Comparison of ENCODE assay signal across 8 cellular contexts in the genomic region with DNA sequence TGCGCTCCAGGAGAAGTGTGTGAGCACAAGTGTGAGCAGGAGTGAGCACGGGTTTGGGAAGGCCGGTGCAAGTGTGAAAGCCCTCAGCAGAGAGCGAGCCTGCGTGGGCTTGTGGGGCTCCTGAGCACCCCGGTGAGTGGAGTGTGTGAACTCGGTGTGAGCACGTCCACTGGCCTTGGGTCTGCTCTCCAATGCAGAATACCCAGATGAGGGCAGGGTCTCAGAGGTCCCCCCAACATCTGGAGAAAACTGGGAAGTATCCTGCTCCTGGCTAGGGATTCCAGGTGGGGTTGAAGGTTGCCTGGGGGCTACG. TPM values are rescaled to one million over a fixed set of nuclear protein-coding genes. Genes with fewer than 3 reads are reported as not detected.
DNase-seq lines count a peak whose midpoint lies in the region; ATAC-seq and TF ChIP-seq lines count a peak whose summit lies in the region.

No MANE protein-coding gene starts in this region.

- TF ChIP-seq CTCF in HFF-Myc (IDR thresholded peaks at IDR 0.05; ENCODE audit: low read depth, low read length, missing control alignments), result no peak

- peak overlapping the region; percentile 79 for H3K4me3 ChIP-seq in HFF-Myc (replicated peaks; ENCODE audit: low read depth, low read length)
- H3K4me3 ChIP-seq in iPS-18a (ENCODE audit: low read length), result peak overlapping the region; percentile 80

- no peaks in the 10 kb centered on the region for H3K9me3 Mint-ChIP-seq in activated naive CD4-positive, alpha-beta T cell treated with anti-CD3 and anti-CD28 coated beads, Interleukin-2, amount 50 U/mL, for 72 hours
- H3K9me3 Mint-ChIP-seq in stimulated activated effector memory CD8-positive, alpha-beta T cell treated with anti-CD3 and anti-CD28 coated beads, Interleukin-12 subunit alpha, Interleukin-12 subunit beta, amount 100 ng/mL, for 72 hours, result no peaks in the 10 kb centered on the region

- H3K36me3 Mint-ChIP-seq in activated naive CD4-positive, alpha-beta T cell treated with anti-CD3 and anti-CD28 coated beads, Interleukin-2, amount 50 U/mL, for 72 hours, result peaks cover 9% of the 10 kb centered on the region in 2 donors
- H3K36me3 Mint-ChIP-seq in stimulated activated effector memory CD8-positive, alpha-beta T cell treated with anti-CD3 and anti-CD28 coated beads, Interleukin-12 subunit alpha, Interleukin-12 subunit beta, amount 100 ng/mL, for 72 hours, result peaks cover 59% of the 10 kb centered on the region

- peak overlapping the region; percentile 82 for H3K9ac ChIP-seq in iPS-18a (ENCODE audit: low read length)

- peaks cover 5% of the 10 kb centered on the region for H3K27me3 ChIP-seq in iPS-18a (ENCODE audit: control insufficient read depth, insufficient read depth, low read length)

- ATAC-seq in activated naive CD4-positive, alpha-beta T cell treated with anti-CD3 and anti-CD28 coated beads, Interleukin-2, amount 50 U/mL, for 72 hours, result no peak
- ATAC-seq in stimulated activated effector memory CD8-positive, alpha-beta T cell treated with anti-CD3 and anti-CD28 coated beads, Interleukin-12 subunit alpha, Interleukin-12 subunit beta, amount 100 ng/mL, for 72 hours, result no peak
- no peak for ATAC-seq in activated CD4-positive, CD25-positive, alpha-beta regulatory T cell treated with anti-CD3 and anti-CD28 coated beads, Interleukin-2, amount 50 U/mL, for 24 hours

- H3K4me1 Mint-ChIP-seq in stimulated activated effector memory CD8-positive, alpha-beta T cell treated with anti-CD3 and anti-CD28 coated beads, Interleukin-12 subunit alpha, Interleukin-12 subunit beta, amount 100 ng/mL, for 72 hours, result peaks cover 23% of the 10 kb centered on the region

- H3K36me3 ChIP-seq in iPS-18a (ENCODE audit: control insufficient read depth, low read depth, low read length), result no peaks in the 10 kb centered on the region

- DNase-seq in HFF-Myc (ENCODE audit: extremely low read depth, low read depth) (no peak), pons (ENCODE audit: low spot score) (no peak), HCEC 1CT (no peak)
- no peak for DNase-seq in activated naive CD4-positive, alpha-beta T cell treated with anti-CD3 and anti-CD28 coated beads, Interleukin-2, amount 50 U/mL, for 72 hours (ENCODE audit: low spot score in 2 of 2)
- DNase-seq in stimulated activated effector memory CD8-positive, alpha-beta T cell treated with anti-CD3 and anti-CD28 coated beads, Interleukin-12 subunit alpha, Interleukin-12 subunit beta, amount 100 ng/mL, for 72 hours (ENCODE audit: low spot score in 2 of 2), result no peak
- DNase-seq in effector CD8-positive, alpha-beta T cell (lab: John Stamatoyannopoulos, UW), result no peak

- H3K4me3 Mint-ChIP-seq in stimulated activated effector memory CD8-positive, alpha-beta T cell treated with anti-CD3 and anti-CD28 coated beads, Interleukin-12 subunit alpha, Interleukin-12 subunit beta, amount 100 ng/mL, for 72 hours, result peak overlapping the region; percentile 99

- H3K9me3 ChIP-seq in iPS-18a (ENCODE audit: control insufficient read depth, low read depth, low read length), result no peaks in the 10 kb centered on the region

- peak overlapping the region; percentile 90 to 97 for H3K27ac Mint-ChIP-seq in activated naive CD4-positive, alpha-beta T cell treated with anti-CD3 and anti-CD28 coated beads, Interleukin-2, amount 50 U/mL, for 72 hours
- peak overlapping the region; percentile 95 for H3K27ac Mint-ChIP-seq in stimulated activated effector memory CD8-positive, alpha-beta T cell treated with anti-CD3 and anti-CD28 coated beads, Interleukin-12 subunit alpha, Interleukin-12 subunit beta, amount 100 ng/mL, for 72 hours

- H3K27ac ChIP-seq in iPS-18a (ENCODE audit: low read length), result no peak overlapping the region

- H3K4me1 ChIP-seq in iPS-18a (ENCODE audit: control insufficient read depth, low read depth, low read length), result peaks cover 10% of the 10 kb centered on the region

RNA-seq across cellular contexts. Expression of a gene that starts 1.2 kb away (rescaled TPM):
- 10 to 100 TPM; 33.6 to 48.1 TPM for total RNA-seq in activated naive CD4-positive, alpha-beta T cell treated with anti-CD3 and anti-CD28 coated beads, Interleukin-2, amount 50 U/mL, for 72 hours

RNA-seq across cellular contexts. Expression of a gene that starts 6.4 kb away (rescaled TPM):
- total RNA-seq in activated naive CD4-positive, alpha-beta T cell treated with anti-CD3 and anti-CD28 coated beads, Interleukin-2, amount 50 U/mL, for 72 hours, result under 1 TPM in 1 of 2 donors, not detected in 1; 0.55 TPM

RNA-seq across cellular contexts. Expression of a gene that starts 10.8 kb away (rescaled TPM):
- total RNA-seq in activated naive CD4-positive, alpha-beta T cell treated with anti-CD3 and anti-CD28 coated beads, Interleukin-2, amount 50 U/mL, for 72 hours, result 100 to 1,000 TPM; 198 to 213 TPM

RNA-seq across cellular contexts. Expression of a gene that starts 11.4 kb away (rescaled TPM):
- 100 to 1,000 TPM; 131 to 152 TPM for total RNA-seq in activated naive CD4-positive, alpha-beta T cell treated with anti-CD3 and anti-CD28 coated beads, Interleukin-2, amount 50 U/mL, for 72 hours

RNA-seq across cellular contexts. Expression of a gene that starts 15.4 kb away (rescaled TPM):
- total RNA-seq in activated naive CD4-positive, alpha-beta T cell treated with anti-CD3 and anti-CD28 coated beads, Interleukin-2, amount 50 U/mL, for 72 hours, result under 1 TPM; 0.23 to 0.46 TPM
